In the genomic region with DNA sequence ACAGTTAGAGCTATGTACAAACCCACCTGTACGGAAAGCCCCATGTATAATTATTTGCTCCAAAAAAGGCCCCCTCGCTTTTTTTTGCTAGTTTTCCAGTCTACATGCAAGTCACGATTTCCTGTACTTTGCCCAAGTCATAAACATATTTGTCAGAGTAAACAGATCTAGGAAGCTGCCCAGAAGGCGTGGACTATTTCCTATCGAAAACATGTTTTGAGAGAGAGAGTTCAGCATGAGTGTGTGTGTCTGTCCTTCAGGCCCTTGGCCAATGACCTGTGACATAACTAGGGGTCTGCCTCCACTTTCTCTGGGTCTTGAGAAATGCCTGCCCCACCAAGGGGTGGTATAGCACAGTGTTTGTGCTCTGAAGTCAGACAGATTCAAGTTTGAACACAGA, we compare ENCODE assay signal across 1 cellular context.
TF ChIP-seq lines count a peak whose summit lies in the region.

No MANE protein-coding gene starts in this region.

TF ChIP-seq in GM23338, 12 proteins besides CTCF, POLR2A, EP300 and RAD21 (continued from another document):
- TF ChIP-seq, protein P1, sequence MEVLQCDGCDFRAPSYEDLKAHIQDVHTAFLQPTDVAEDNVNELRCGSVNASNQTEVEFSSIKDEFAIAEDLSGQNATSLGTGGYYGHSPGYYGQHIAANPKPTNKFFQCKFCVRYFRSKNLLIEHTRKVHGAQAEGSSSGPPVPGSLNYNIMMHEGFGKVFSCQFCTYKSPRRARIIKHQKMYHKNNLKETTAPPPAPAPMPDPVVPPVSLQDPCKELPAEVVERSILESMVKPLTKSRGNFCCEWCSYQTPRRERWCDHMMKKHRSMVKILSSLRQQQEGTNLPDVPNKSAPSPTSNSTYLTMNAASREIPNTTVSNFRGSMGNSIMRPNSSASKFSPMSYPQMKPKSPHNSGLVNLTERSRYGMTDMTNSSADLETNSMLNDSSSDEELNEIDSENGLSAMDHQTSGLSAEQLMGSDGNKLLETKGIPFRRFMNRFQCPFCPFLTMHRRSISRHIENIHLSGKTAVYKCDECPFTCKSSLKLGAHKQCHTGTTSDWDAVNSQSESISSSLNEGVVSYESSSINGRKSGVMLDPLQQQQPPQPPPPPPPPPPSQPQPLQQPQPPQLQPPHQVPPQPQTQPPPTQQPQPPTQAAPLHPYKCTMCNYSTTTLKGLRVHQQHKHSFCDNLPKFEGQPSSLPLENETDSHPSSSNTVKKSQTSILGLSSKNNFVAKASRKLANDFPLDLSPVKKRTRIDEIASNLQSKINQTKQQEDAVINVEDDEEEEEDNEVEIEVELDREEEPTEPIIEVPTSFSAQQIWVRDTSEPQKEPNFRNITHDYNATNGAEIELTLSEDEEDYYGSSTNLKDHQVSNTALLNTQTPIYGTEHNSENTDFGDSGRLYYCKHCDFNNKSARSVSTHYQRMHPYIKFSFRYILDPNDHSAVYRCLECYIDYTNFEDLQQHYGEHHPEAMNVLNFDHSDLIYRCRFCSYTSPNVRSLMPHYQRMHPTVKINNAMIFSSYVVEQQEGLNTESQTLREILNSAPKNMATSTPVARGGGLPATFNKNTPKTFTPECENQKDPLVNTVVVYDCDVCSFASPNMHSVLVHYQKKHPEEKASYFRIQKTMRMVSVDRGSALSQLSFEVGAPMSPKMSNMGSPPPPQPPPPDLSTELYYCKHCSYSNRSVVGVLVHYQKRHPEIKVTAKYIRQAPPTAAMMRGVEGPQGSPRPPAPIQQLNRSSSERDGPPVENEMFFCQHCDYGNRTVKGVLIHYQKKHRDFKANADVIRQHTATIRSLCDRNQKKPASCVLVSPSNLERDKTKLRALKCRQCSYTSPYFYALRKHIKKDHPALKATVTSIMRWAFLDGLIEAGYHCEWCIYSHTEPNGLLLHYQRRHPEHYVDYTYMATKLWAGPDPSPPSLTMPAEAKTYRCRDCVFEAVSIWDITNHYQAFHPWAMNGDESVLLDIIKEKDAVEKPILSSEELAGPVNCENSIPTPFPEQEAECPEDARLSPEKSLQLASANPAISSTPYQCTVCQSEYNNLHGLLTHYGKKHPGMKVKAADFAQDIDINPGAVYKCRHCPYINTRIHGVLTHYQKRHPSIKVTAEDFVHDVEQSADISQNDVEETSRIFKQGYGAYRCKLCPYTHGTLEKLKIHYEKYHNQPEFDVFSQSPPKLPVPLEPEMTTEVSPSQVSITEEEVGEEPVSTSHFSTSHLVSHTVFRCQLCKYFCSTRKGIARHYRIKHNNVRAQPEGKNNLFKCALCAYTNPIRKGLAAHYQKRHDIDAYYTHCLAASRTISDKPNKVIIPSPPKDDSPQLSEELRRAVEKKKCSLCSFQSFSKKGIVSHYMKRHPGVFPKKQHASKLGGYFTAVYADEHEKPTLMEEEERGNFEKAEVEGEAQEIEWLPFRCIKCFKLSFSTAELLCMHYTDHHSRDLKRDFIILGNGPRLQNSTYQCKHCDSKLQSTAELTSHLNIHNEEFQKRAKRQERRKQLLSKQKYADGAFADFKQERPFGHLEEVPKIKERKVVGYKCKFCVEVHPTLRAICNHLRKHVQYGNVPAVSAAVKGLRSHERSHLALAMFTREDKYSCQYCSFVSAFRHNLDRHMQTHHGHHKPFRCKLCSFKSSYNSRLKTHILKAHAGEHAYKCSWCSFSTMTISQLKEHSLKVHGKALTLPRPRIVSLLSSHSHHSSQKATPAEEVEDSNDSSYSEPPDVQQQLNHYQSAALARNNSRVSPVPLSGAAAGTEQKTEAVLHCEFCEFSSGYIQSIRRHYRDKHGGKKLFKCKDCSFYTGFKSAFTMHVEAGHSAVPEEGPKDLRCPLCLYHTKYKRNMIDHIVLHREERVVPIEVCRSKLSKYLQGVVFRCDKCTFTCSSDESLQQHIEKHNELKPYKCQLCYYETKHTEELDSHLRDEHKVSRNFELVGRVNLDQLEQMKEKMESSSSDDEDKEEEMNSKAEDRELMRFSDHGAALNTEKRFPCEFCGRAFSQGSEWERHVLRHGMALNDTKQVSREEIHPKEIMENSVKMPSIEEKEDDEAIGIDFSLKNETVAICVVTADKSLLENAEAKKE (CRISPR knock-in tag; IDR thresholded peaks at IDR 0.05), result no peak
- TF ChIP-seq CREB1 (CRISPR knock-in tag; IDR thresholded peaks at IDR 0.05; ENCODE audit: low read depth) (no peak), EZH2 (IDR thresholded peaks at IDR 0.05; ENCODE audit: low read depth, unreplicated experiment) (no peak), NANOG (IDR thresholded peaks at IDR 0.05; ENCODE audit: borderline replicate concordance) (no peak), JUNB (IDR thresholded peaks at IDR 0.05; ENCODE audit: unreplicated experiment) (no peak)
- TF ChIP-seq, protein P2, sequence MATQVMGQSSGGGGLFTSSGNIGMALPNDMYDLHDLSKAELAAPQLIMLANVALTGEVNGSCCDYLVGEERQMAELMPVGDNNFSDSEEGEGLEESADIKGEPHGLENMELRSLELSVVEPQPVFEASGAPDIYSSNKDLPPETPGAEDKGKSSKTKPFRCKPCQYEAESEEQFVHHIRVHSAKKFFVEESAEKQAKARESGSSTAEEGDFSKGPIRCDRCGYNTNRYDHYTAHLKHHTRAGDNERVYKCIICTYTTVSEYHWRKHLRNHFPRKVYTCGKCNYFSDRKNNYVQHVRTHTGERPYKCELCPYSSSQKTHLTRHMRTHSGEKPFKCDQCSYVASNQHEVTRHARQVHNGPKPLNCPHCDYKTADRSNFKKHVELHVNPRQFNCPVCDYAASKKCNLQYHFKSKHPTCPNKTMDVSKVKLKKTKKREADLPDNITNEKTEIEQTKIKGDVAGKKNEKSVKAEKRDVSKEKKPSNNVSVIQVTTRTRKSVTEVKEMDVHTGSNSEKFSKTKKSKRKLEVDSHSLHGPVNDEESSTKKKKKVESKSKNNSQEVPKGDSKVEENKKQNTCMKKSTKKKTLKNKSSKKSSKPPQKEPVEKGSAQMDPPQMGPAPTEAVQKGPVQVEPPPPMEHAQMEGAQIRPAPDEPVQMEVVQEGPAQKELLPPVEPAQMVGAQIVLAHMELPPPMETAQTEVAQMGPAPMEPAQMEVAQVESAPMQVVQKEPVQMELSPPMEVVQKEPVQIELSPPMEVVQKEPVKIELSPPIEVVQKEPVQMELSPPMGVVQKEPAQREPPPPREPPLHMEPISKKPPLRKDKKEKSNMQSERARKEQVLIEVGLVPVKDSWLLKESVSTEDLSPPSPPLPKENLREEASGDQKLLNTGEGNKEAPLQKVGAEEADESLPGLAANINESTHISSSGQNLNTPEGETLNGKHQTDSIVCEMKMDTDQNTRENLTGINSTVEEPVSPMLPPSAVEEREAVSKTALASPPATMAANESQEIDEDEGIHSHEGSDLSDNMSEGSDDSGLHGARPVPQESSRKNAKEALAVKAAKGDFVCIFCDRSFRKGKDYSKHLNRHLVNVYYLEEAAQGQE (IDR thresholded peaks at IDR 0.05; ENCODE audit: unreplicated experiment), result no peak
- TF ChIP-seq, protein P3, sequence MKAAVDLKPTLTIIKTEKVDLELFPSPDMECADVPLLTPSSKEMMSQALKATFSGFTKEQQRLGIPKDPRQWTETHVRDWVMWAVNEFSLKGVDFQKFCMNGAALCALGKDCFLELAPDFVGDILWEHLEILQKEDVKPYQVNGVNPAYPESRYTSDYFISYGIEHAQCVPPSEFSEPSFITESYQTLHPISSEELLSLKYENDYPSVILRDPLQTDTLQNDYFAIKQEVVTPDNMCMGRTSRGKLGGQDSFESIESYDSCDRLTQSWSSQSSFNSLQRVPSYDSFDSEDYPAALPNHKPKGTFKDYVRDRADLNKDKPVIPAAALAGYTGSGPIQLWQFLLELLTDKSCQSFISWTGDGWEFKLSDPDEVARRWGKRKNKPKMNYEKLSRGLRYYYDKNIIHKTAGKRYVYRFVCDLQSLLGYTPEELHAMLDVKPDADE (IDR thresholded peaks at IDR 0.05), result no peak
TF ChIP-seq in GM23338: peak in this region for 0.
